Comparison of ENCODE assay signal across 14 cellular contexts in the genomic region with DNA sequence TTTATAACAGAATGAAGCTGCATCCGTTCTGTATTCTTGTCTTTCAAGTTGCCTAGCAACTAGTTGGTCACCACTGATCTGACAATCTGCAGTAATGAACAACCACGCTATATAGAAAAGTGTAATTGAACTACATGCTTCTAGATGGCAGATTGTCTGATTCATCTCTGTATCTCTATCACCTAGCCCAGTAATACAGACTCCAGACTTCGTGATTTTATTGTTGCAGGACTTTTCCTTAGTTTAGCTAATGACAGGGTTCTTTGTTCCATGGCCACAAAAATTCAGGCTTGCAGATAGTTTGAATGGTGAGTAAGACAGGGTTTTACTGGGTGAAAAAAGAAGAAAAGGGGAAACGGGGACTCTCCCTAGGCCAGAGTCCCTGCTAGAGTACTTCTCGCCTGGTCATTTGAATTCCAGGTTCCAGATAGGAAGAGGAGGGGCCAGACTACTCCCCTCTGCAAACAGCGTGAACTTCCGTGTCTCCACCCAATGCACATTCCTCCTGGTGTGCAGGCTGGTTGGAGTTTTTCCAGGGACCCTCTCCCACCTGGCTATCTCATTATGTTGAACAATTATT. TPM values are rescaled to one million over a fixed set of nuclear protein-coding genes. Genes with fewer than 3 reads are reported as not detected.
DNase-seq lines count a peak whose midpoint lies in the region; ATAC-seq and TF ChIP-seq lines count a peak whose summit lies in the region.
"Had no signal": no experiment of that assay in that cellular context is flagged by ENCODE, and none has a peak within 500 bp of the region (broad histone marks: within the 10 kb centered on the region; RNA-seq: fewer than 3 reads in every experiment).

No MANE protein-coding gene starts in this region.

- H3K9me3 Mint-ChIP-seq in brain: peaks cover 0 to 3% (median 0%) of the 10 kb centered on the region in 5 experiments
- H3K9me3 Mint-ChIP-seq: activated B cell treated with CpG ODN at 0.5 μM for 24 hours had no signal

- no peaks in the 10 kb centered on the region for H3K27me3 Mint-ChIP-seq in brain

- no peaks in the 10 kb centered on the region for H3K36me3 Mint-ChIP-seq in brain
- H3K36me3 Mint-ChIP-seq: activated naive CD8-positive, alpha-beta T cell had no signal

- ATAC-seq in GM18867 (IDR thresholded peaks at IDR 0.05; ENCODE audit: unreplicated experiment) (no peak), GM18520 (IDR thresholded peaks at IDR 0.05; ENCODE audit: unreplicated experiment) (no peak), HG03097 (IDR thresholded peaks at IDR 0.05; ENCODE audit: low FRiP score, unreplicated experiment) (no peak)

- peak overlapping the region in 1 of 5 experiments; percentile 9 for H3K4me3 Mint-ChIP-seq in brain
- H3K4me3 Mint-ChIP-seq: activated B cell treated with CpG ODN at 0.5 μM for 24 hours; activated naive CD8-positive, alpha-beta T cell had no signal

- TF ChIP-seq CTCF in brain (conservative IDR thresholded peaks at IDR 0.05): no peak

- peak overlapping the region in 3 of 5 experiments; percentile 29 to 73 (median 66) for H3K27ac Mint-ChIP-seq in brain
- H3K27ac Mint-ChIP-seq: activated B cell treated with CpG ODN at 0.5 μM for 24 hours; activated naive CD8-positive, alpha-beta T cell had no signal

- peaks cover 44% of the 10 kb centered on the region for H3K4me1 Mint-ChIP-seq in brain
- H3K4me1 Mint-ChIP-seq: activated B cell treated with CpG ODN at 0.5 μM for 24 hours had no signal

- DNase-seq in Ammon's horn (ENCODE audit: low spot score): peak; percentile 34
- DNase-seq in M059J (ENCODE audit: low read depth): peak; percentile 68
- peak; percentile 27 for DNase-seq in left kidney (ENCODE audit: low read depth, low spot score)
- no peak for DNase-seq in UCSD-AML1 (lab: John Stamatoyannopoulos, UW; ENCODE audit: unreplicated experiment)
- DNase-seq: activated B cell treated with CpG ODN at 0.5 μM for 24 hours; mammary epithelial cell; NCI-H1105 treated with DMSO at 0.1 percent for 48 hours; NK-92 treated with Interleukin-12 subunit alpha and Interleukin-12 subunit beta, amount 100 ng/mL, for 24 hours; stimulated activated naive CD4-positive, alpha-beta T cell treated with Interleukin-2 at 50 U/mL for 16 hours had no signal

RNA-seq across cellular contexts. Expression of a gene that starts 45.9 kb away (rescaled TPM):
- 587 and 961 TPM in 2 replicates for total RNA-seq in M059J (2014; rRNA removed; shearing (Covaris generic))
- polyA plus RNA-seq in brain (ENCODE audit: insufficient read depth, low read depth, low replicate concordance): 36.7 TPM
- total RNA-seq: activated B cell treated with CpG ODN at 0.5 μM for 24 hours had no signal
